Comparison of ENCODE assay signal across 8 cellular contexts in genomic region chr6:29941916-29942274, GRCh38. TPM values are rescaled to one million over a fixed set of nuclear protein-coding genes. Genes with fewer than 3 reads are reported as not detected.
DNase-seq lines count a peak whose midpoint lies in the region; ATAC-seq and TF ChIP-seq lines count a peak whose summit lies in the region.

No MANE protein-coding gene starts in this region.

- no peak for TF ChIP-seq POLR2A in Peyer's patch (IDR thresholded peaks at IDR 0.05)

- H3K79me2 ChIP-seq in DOHH2 (ENCODE audit: control insufficient read depth, low read length) (peaks cover 15% of the 10 kb centered on the region), fibroblast of lung (ENCODE audit: control insufficient read depth, insufficient read depth, low read length) (peaks cover 15% of the 10 kb centered on the region), trophoblast cell (ENCODE audit: control insufficient read depth, insufficient read depth, low read length, poor library complexity) (no peaks in the 10 kb centered on the region)

- no peak overlapping the region for H2BK5ac ChIP-seq in trophoblast cell (ENCODE audit: low read depth, low read length, poor library complexity)

- H3K4me1 ChIP-seq in DOHH2 (ENCODE audit: control insufficient read depth, low read length) = peaks cover 15% of the 10 kb centered on the region
- peaks cover 0 to 11% (median 0%) of the 10 kb centered on the region in 4 donors for H3K4me1 ChIP-seq in Peyer's patch
- peaks cover 5% of the 10 kb centered on the region for H3K4me1 ChIP-seq in fibroblast of lung (ENCODE audit: control insufficient read depth, extremely low read depth, insufficient read depth, low read length)
- peaks cover 0 to 4% of the 10 kb centered on the region in 2 experiments for H3K4me1 ChIP-seq in trophoblast cell (ENCODE audit: control insufficient read depth in 1 of 2, insufficient read depth in 2 of 2, low read length in 2 of 2)

- H3K79me1 ChIP-seq in trophoblast cell (ENCODE audit: low read length) = no peaks in the 10 kb centered on the region

- H2BK12ac ChIP-seq in trophoblast cell (ENCODE audit: low read length) = no peak overlapping the region

- no peak overlapping the region for H2AK5ac ChIP-seq in trophoblast cell (ENCODE audit: low read length)

- H3K4me3 ChIP-seq in DOHH2 (ENCODE audit: low read length) (peak overlapping the region; percentile 84), Peyer's patch (peak overlapping the region; percentile 50 to 87 (median 72)), fibroblast of lung (replicated peaks in 1 of 4; ENCODE audit: control extremely low read depth in 1 of 4, insufficient read depth in 1 of 4, low read depth in 3 of 4, low read length in 4 of 4) (peak overlapping the region; percentile 61 to 77 (median 66)), trophoblast cell (ENCODE audit: low read depth, low read length) (no peak overlapping the region)

- H3K27ac ChIP-seq in DOHH2 (ENCODE audit: low read depth, low read length) = no peak overlapping the region
- H3K27ac ChIP-seq in Peyer's patch = peak overlapping the region; percentile 81 to 97 (median 92)
- H3K27ac ChIP-seq in fibroblast of lung (ENCODE audit: insufficient read depth, low read length) = peak overlapping the region; percentile 94
- H3K27ac ChIP-seq in trophoblast cell (ENCODE audit: low read depth, low read length) = no peak overlapping the region

- WGBS in trophoblast cell (ENCODE audit: extremely low coverage, insufficient coverage, insufficient read length) = no CpG with 5 or more reads among the region's 5 CpGs

- no peaks in the 10 kb centered on the region for H3F3A ChIP-seq in DOHH2 (ENCODE audit: control insufficient read depth, insufficient read depth)

- H3K9ac ChIP-seq in fibroblast of lung (ENCODE audit: insufficient read depth, low read length) (peak overlapping the region; percentile 88), trophoblast cell (ENCODE audit: low read length) (no peak overlapping the region)

- H3K27me3 ChIP-seq in DOHH2 (ENCODE audit: control insufficient read depth, low read length) (no peaks in the 10 kb centered on the region), Peyer's patch (no peaks in the 10 kb centered on the region), fibroblast of lung (ENCODE audit: control insufficient read depth, insufficient read depth, low read length) (no peaks in the 10 kb centered on the region), trophoblast cell (ENCODE audit: insufficient read depth, low read length) (peaks cover 15% of the 10 kb centered on the region)

- no peak overlapping the region for H3K14ac ChIP-seq in trophoblast cell (ENCODE audit: low read length)

- no peaks in the 10 kb centered on the region for H4K20me1 ChIP-seq in DOHH2 (ENCODE audit: control insufficient read depth, insufficient read depth, low read depth, low read length)
- no peaks in the 10 kb centered on the region for H4K20me1 ChIP-seq in fibroblast of lung (ENCODE audit: control insufficient read depth, extremely low read depth, insufficient read depth, low read length)

- H3K9me2 ChIP-seq in DOHH2 (replicated peaks; ENCODE audit: control insufficient read depth, low read length) = no peaks in the 10 kb centered on the region

- H2AFZ ChIP-seq in fibroblast of lung (ENCODE audit: low read length) (peak overlapping the region; percentile 77), trophoblast cell (ENCODE audit: insufficient read depth, low read length, poor library complexity) (peak overlapping the region; percentile 54)

- DNase-seq in Peyer's patch (no peak), fibroblast of lung (ENCODE audit: low read depth in 2 of 2) (no peak), trophoblast cell (no peak), kidney glomerular epithelial cell (lab: John Stamatoyannopoulos, UW) (no peak), COR-L47 (lab: John Stamatoyannopoulos, UW) (no peak)

- TF ChIP-seq CTCF in DOHH2 (IDR thresholded peaks at IDR 0.05; ENCODE audit: low read depth, low read length, poor library complexity, severe bottlenecking) (no peak), Peyer's patch (IDR thresholded peaks at IDR 0.05) (no peak), fibroblast of lung (conservative IDR thresholded peaks at IDR 0.05 in 1 of 2, IDR thresholded peaks at IDR 0.05 in 1 of 2; ENCODE audit: low read depth in 1 of 2, low read length in 2 of 2) (no peak)

- H3K4me2 ChIP-seq in DOHH2 (ENCODE audit: low read length) (peak overlapping the region; percentile 68), fibroblast of lung (ENCODE audit: extremely low read depth, insufficient read depth, low read length) (peak overlapping the region; percentile 96), trophoblast cell (ENCODE audit: low read length) (peak overlapping the region; percentile 59)

- H3K9me3 ChIP-seq in DOHH2 (ENCODE audit: control insufficient read depth, insufficient read depth, low read length) (no peaks in the 10 kb centered on the region), Peyer's patch (no peaks in the 10 kb centered on the region), fibroblast of lung (ENCODE audit: control insufficient read depth, insufficient read depth, low read depth, low read length) (no peaks in the 10 kb centered on the region), trophoblast cell (ENCODE audit: insufficient read depth, low read depth, low read length) (peaks cover 4% of the 10 kb centered on the region)

- H2BK120ac ChIP-seq in trophoblast cell (ENCODE audit: insufficient read depth, low read length, poor library complexity) = no peak overlapping the region

- no peak overlapping the region for H3K23ac ChIP-seq in trophoblast cell (ENCODE audit: low read length)

- ATAC-seq in GM19463 (IDR thresholded peaks at IDR 0.05; ENCODE audit: unreplicated experiment) = no peak
- ATAC-seq in esophagus mucosa = no peak

- H3K18ac ChIP-seq in trophoblast cell (ENCODE audit: low read length) = no peak overlapping the region

- no peak overlapping the region for H4K91ac ChIP-seq in trophoblast cell (ENCODE audit: low read depth, low read length)

- H4K8ac ChIP-seq in trophoblast cell (ENCODE audit: low read depth, low read length) = peak overlapping the region; percentile 41

- no peak overlapping the region for H3K4ac ChIP-seq in trophoblast cell (ENCODE audit: low read depth, low read length)

- H3K36me3 ChIP-seq in DOHH2 (ENCODE audit: control insufficient read depth, low read length) (peaks cover 5% of the 10 kb centered on the region; the same call in 1 of the 2 replicates), Peyer's patch (peaks cover 0 to 10% (median 0%) of the 10 kb centered on the region in 3 donors), fibroblast of lung (ENCODE audit: control insufficient read depth, insufficient read depth, low read length) (peaks cover 6% of the 10 kb centered on the region), trophoblast cell (ENCODE audit: control insufficient read depth in 1 of 2, insufficient read depth in 2 of 2, low read length in 2 of 2) (no peaks in the 10 kb centered on the region)

- no peak overlapping the region for H4K12ac ChIP-seq in trophoblast cell (ENCODE audit: low read depth, low read length)

RNA-seq across cellular contexts. Expression of gene HLA-A, which starts 0.4 kb away (rescaled TPM):
- total RNA-seq in Peyer's patch (1,000 to 10,000 TPM in 3 of 4 donors, 100 to 1,000 TPM in 1; 296 to 1,668 (median 1,428) TPM), fibroblast of lung (280 and 666 TPM in 2 replicates), esophagus mucosa (100 TPM)
- polyA plus RNA-seq in fibroblast of lung = 272 and 630 TPM in 2 replicates
- polyA plus RNA-seq in fibroblast of lung (2012) = 460 and 675 TPM in 2 replicates
- polyA minus RNA-seq in fibroblast of lung (ENCODE audit: low replicate concordance) = 343 and 357 TPM in 2 replicates
- polyA plus RNA-seq in trophoblast cell (2013) = 12.3 and 12.5 TPM in 2 replicates

Comparison
In these comparisons a context has a peak if more than half of its experiments do, and no peak if none do; other contexts are left out.
1. H3K27ac ChIP-seq: peak in Peyer's patch (4 of 4) and fibroblast of lung (single experiment); none in DOHH2 (single experiment) and trophoblast cell (single experiment).
2. Peak in every context shown above with its lines, with median percentiles within 50 percentile points of each other: H3K4me2 ChIP-seq.